ENCODE assay signal across 11 cellular contexts in the genomic region with DNA sequence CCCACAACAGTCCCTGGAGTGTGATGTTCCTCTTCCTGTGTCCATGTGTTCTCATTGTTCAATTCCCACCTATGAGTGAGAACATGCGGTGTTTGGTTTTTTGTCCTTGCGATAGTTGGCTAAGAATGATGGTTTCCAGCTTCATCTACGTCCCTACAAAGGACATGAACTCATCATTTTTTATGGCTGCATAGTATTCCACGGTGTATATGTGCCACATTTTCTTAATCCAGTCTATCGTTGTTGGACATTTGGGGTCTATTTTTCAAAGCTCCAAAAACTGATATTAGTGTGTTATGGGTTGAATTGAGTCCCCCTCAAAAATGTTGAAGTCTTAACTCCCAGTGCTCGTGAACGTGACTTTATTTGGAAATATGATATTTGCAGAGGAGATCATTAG. TPM values are rescaled to one million over a fixed set of nuclear protein-coding genes. Genes with fewer than 3 reads are reported as not detected.
"Had no signal": no experiment of that assay in that cellular context is flagged by ENCODE, and none has a peak within 500 bp of the region (broad histone marks: within the 10 kb centered on the region; RNA-seq: fewer than 3 reads in every experiment).

No MANE protein-coding gene starts in this region.

RNA-seq across cellular contexts. Expression of gene SULT1C2, which starts 4.1 kb away (rescaled TPM):
- total RNA-seq: OCI-LY7, PC-3, RPMI7951, SJCRH30, SJSA1 had no signal
- polyA plus RNA-seq: SK-N-SH had no signal

RNA-seq across cellular contexts. Expression of gene SULT1C3, which starts 44.8 kb away (rescaled TPM):
- total RNA-seq: OCI-LY7, PC-3, PC-9, Right ventricle myocardium inferior, Right ventricle myocardium superior, RPMI7951, SJCRH30, SJSA1, SK-MEL-5, T-cell had no signal
- polyA plus RNA-seq: SK-N-SH had no signal
